ENCODE assay signal across 1 cellular context in the genomic region with DNA sequence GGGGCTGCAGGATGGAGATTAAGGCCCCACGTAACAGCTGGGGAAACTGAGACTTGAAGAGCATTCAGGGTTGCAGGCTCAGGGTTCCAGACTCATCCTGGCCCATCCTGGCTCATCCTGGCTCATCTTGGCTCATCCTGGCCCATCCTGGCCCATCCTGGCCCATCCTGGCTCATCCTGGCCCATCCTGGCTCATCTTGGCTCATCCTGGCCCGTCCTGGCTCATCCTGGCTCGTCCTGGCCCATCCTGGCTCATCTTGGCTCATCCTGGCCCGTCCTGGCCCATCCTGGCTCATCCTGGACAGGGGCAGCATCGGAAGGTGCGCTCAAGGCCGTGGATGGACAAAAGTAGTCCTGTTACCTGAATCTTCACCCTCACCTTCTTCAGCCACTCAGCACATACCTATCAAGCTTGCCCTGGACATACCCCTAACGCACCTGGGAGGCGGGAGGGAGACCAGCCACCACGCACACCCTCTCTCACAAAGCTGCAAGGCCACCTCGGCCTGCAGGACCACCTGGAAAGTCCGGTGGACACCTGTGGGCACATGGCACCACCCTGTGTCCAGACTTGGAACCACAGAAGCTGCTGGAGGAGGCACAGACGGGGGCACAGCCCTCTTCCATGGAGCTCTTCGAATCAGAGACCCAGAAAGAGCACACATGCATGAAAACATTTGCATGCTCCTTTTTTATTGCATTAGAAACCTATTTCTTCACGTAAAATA.
TF ChIP-seq lines count a peak whose summit lies in the region.

No MANE protein-coding gene starts in this region.

TF ChIP-seq in K562, 482 proteins besides CTCF, POLR2A, EP300 and RAD21:
- TF ChIP-seq, protein P1, sequence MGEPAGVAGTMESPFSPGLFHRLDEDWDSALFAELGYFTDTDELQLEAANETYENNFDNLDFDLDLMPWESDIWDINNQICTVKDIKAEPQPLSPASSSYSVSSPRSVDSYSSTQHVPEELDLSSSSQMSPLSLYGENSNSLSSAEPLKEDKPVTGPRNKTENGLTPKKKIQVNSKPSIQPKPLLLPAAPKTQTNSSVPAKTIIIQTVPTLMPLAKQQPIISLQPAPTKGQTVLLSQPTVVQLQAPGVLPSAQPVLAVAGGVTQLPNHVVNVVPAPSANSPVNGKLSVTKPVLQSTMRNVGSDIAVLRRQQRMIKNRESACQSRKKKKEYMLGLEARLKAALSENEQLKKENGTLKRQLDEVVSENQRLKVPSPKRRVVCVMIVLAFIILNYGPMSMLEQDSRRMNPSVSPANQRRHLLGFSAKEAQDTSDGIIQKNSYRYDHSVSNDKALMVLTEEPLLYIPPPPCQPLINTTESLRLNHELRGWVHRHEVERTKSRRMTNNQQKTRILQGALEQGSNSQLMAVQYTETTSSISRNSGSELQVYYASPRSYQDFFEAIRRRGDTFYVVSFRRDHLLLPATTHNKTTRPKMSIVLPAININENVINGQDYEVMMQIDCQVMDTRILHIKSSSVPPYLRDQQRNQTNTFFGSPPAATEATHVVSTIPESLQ (CRISPR knock-in tag; IDR thresholded peaks at IDR 0.05), result no peak
